Comparison of ENCODE assay signal across 14 cellular contexts in genomic region chr5:123810911-123811310, GRCh38.
DNase-seq lines count a peak whose midpoint lies in the region; ATAC-seq, FAIRE-seq and TF ChIP-seq lines count a peak whose summit lies in the region.
"Had no signal": no experiment of that assay in that cellular context is flagged by ENCODE, and none has a peak within 500 bp of the region (broad histone marks: within the 10 kb centered on the region; RNA-seq: fewer than 3 reads in every experiment).

No MANE protein-coding gene starts in this region.

- POLR2A ChIA-PET in H1 (lab: Charles Lee; ENCODE audit: partially characterized antibody), result interaction anchor here (0.7 kb wide), 2 partner anchors 8 to 1562 kb away, joined by 3 read pairs; no protein-coding TSS in a partner anchor

- H2BK15ac ChIP-seq in H1 (ENCODE audit: low read length), result no peak overlapping the region

- H4K20me1 ChIP-seq in BLaER1, result no peaks in the 10 kb centered on the region
- H4K20me1 ChIP-seq in Karpas-422 (ENCODE audit: insufficient read depth, low read depth, low read length), result no peaks in the 10 kb centered on the region
- no peaks in the 10 kb centered on the region for H4K20me1 ChIP-seq in H1 (replicated peaks in 1 of 2; ENCODE audit: control insufficient read depth in 1 of 2, insufficient read depth in 2 of 2, low read length in 2 of 2)
- no peaks in the 10 kb centered on the region for H4K20me1 ChIP-seq in neural progenitor cell (ENCODE audit: low read depth)

- 0 out of 2 replicates have a peak, but pooled peaks cover 2% of the 10 kb centered on the region for H3K23me2 ChIP-seq in H1 (ENCODE audit: low read depth, low read length)

- H3K9me3 Mint-ChIP-seq in neural progenitor cell, result no peaks in the 10 kb centered on the region

- peak overlapping the region; percentile 58 for H2AFZ ChIP-seq in Karpas-422 (ENCODE audit: low read length)
- peak overlapping the region; percentile 5; the same call in 1 of the 2 replicates for H2AFZ ChIP-seq in H1 (ENCODE audit: low read length)
- no peak overlapping the region for H2AFZ ChIP-seq in neural progenitor cell (replicated peaks)

- H4K91ac ChIP-seq in H1 (replicated peaks; ENCODE audit: insufficient read length, low read length), result no peak overlapping the region

- peak; percentile 36 for FAIRE-seq in H1 (lab: Jason Lieb, UNC)
- no peak for FAIRE-seq in D721Med (lab: Jason Lieb, UNC)

- peak overlapping the region; percentile 84 for H3K4me2 ChIP-seq in BLaER1
- H3K4me2 ChIP-seq in Karpas-422 (ENCODE audit: low read depth, low read length, poor library complexity, severe bottlenecking), result peak overlapping the region; percentile 61
- H3K4me2 ChIP-seq in H1 (ENCODE audit: insufficient read depth in 1 of 2, low read depth in 2 of 2, low read length in 2 of 2), result no peak overlapping the region
- H3K4me2 ChIP-seq in neural progenitor cell, result peak overlapping the region; percentile 40

- H3K79me1 ChIP-seq in H1 (ENCODE audit: low read depth, low read length), result no peaks in the 10 kb centered on the region

- WGBS in H1 (ENCODE audit: extremely low coverage in 1 of 2, insufficient coverage in 1 of 2, insufficient read length in 1 of 2, insufficient replicate concordance in 2 of 2, low coverage in 1 of 2, low lambda C conversion rate in 2 of 2, missing lambda C conversion rate in 1 of 2), 2 experiments, result 86% methylated on average over 4 of the region's 4 CpGs; no CpG with 5 or more reads in 1 of the 2 experiments

- TF ChIP-seq EP300 in H1 (IDR thresholded peaks at IDR 0.05; ENCODE audit: borderline replicate concordance in 1 of 2, low read depth in 2 of 2, low read length in 2 of 2), result no peak

- no peak overlapping the region for H3K56ac ChIP-seq in H1 (replicated peaks; ENCODE audit: insufficient read length, low read depth, low read length)

- ATAC-seq in GM21576 (IDR thresholded peaks at IDR 0.05; ENCODE audit: unreplicated experiment), result no peak
- ATAC-seq in GM21529 (IDR thresholded peaks at IDR 0.05; ENCODE audit: unreplicated experiment), result no peak
- ATAC-seq: HCT116 had no signal

- no peak overlapping the region for H3K4me3 Mint-ChIP-seq in neural progenitor cell
- H3K4me3 Mint-ChIP-seq: CD4-positive, alpha-beta memory T cell had no signal

- no peak overlapping the region for H2BK120ac ChIP-seq in H1 (replicated peaks; ENCODE audit: low read depth, low read length)

- H3K79me2 ChIP-seq in Karpas-422 (ENCODE audit: low read length), result no peaks in the 10 kb centered on the region
- no peaks in the 10 kb centered on the region for H3K79me2 ChIP-seq in H1 (ENCODE audit: control insufficient read depth in 1 of 2, insufficient read depth in 2 of 2, low read length in 2 of 2)
- no peaks in the 10 kb centered on the region for H3K79me2 ChIP-seq in neural progenitor cell (ENCODE audit: low read depth)

- no peak overlapping the region for H4K8ac ChIP-seq in H1 (ENCODE audit: extremely low read depth, insufficient read depth, low read length)

- TF ChIP-seq POLR2A in H1 (IDR thresholded peaks at IDR 0.05; ENCODE audit: control extremely low read depth in 1 of 2, low read depth in 2 of 2, low read length in 2 of 2), result no peak

- peaks cover 91% of the 10 kb centered on the region for H3K4me1 Mint-ChIP-seq in neural progenitor cell
- H3K4me1 Mint-ChIP-seq: CD4-positive, alpha-beta memory T cell had no signal

- H3K4ac ChIP-seq in H1 (replicated peaks; ENCODE audit: insufficient read length, low read depth, low read length), result no peak overlapping the region

- H3K36me3 Mint-ChIP-seq in neural progenitor cell, result no peaks in the 10 kb centered on the region
- H3K36me3 Mint-ChIP-seq: CD4-positive, alpha-beta memory T cell had no signal

- TF ChIP-seq CTCF in H1 (IDR thresholded peaks at IDR 0.05; ENCODE audit: control extremely low read depth in 1 of 3, insufficient read depth in 1 of 3, low read depth in 1 of 3, low read length in 3 of 3), result no peak
- TF ChIP-seq CTCF in neural progenitor cell (IDR thresholded peaks at IDR 0.05), result no peak
- no peak for TF ChIP-seq CTCF in D721Med (IDR thresholded peaks at IDR 0.05; ENCODE audit: insufficient read depth, missing control alignments)

- no peak overlapping the region for H3K23ac ChIP-seq in H1 (ENCODE audit: insufficient read length)

- H2BK5ac ChIP-seq in H1 (ENCODE audit: low read depth, low read length), result no peak overlapping the region

- H3K9ac ChIP-seq in BLaER1 (peak overlapping the region; percentile 62), Karpas-422 (ENCODE audit: low read length) (peak overlapping the region; percentile 46; the same call in 1 of the 2 replicates), H1 (replicated peaks in 1 of 4; ENCODE audit: extremely low read depth in 1 of 4, low read depth in 3 of 4, low read length in 3 of 4) (no peak overlapping the region), neural progenitor cell (no peak overlapping the region)

- CTCF ChIA-PET in H1 (lab: Charles Lee; ENCODE audit: partially characterized antibody), result no interaction called here

- no peaks in the 10 kb centered on the region for H3K27me3 ChIP-seq in BLaER1
- H3K27me3 ChIP-seq in Karpas-422 (ENCODE audit: low read length), result no peaks in the 10 kb centered on the region
- no peaks in the 10 kb centered on the region for H3K27me3 ChIP-seq in H1 (replicated peaks in 1 of 4; ENCODE audit: control insufficient read depth in 3 of 4, extremely low read depth in 1 of 4, insufficient read depth in 3 of 4, low read length in 3 of 4)
- H3K27me3 ChIP-seq in neural progenitor cell, result no peaks in the 10 kb centered on the region

- peak overlapping the region; percentile 97 for H3K27ac Mint-ChIP-seq in neural progenitor cell
- H3K27ac Mint-ChIP-seq: CD4-positive, alpha-beta memory T cell had no signal

- H4K5ac ChIP-seq in H1 (ENCODE audit: insufficient read length, low read depth, low read length), result no peak overlapping the region

- H3K27me3 Mint-ChIP-seq in neural progenitor cell (ENCODE audit: insufficient read depth, low read depth), result peaks cover 4% of the 10 kb centered on the region
- H3K27me3 Mint-ChIP-seq: CD4-positive, alpha-beta memory T cell had no signal

- H3K9me2 ChIP-seq in Karpas-422 (replicated peaks; ENCODE audit: insufficient read depth, low read length), result no peaks in the 10 kb centered on the region

- H2BK20ac ChIP-seq in H1 (ENCODE audit: low read length), result no peak overlapping the region; the same call in 1 of the 2 replicates

- peaks cover 7% of the 10 kb centered on the region for H3F3A ChIP-seq in neural progenitor cell (ENCODE audit: low read depth)

- DNase-seq in Karpas-422 (peak; percentile 83), H1 (ENCODE audit: low read depth in 1 of 2, low spot score in 2 of 2) (no peak), neural progenitor cell (ENCODE audit: low spot score) (peak; percentile 15), HuH-7.5 (ENCODE audit: low spot score) (no peak), D721Med (ENCODE audit: insufficient read length, low spot score) (no peak)
- DNase-seq: AML-193; CD4-positive, alpha-beta memory T cell; NCI-H1436 treated with DMSO at 0.1 percent for 48 hours; NCI-H2227 treated with DMSO at 0.1 percent for 48 hours; NCI-H524 treated with DMSO at 0.1 percent for 48 hours had no signal

- H3K36me3 ChIP-seq in BLaER1 (no peaks in the 10 kb centered on the region), Karpas-422 (ENCODE audit: insufficient read depth, low read length) (no peaks in the 10 kb centered on the region), H1 (ENCODE audit: control insufficient read depth in 2 of 4, insufficient read depth in 4 of 4, low read length in 3 of 4) (no peaks in the 10 kb centered on the region), neural progenitor cell (no peaks in the 10 kb centered on the region)

- no peak overlapping the region for H2BK12ac ChIP-seq in H1 (ENCODE audit: low read depth, low read length)

- no peak overlapping the region for H3K14ac ChIP-seq in H1 (ENCODE audit: insufficient read length)

- H3K18ac ChIP-seq in H1 (ENCODE audit: extremely low read depth, low read length), result no peak overlapping the region

- H3K9me3 ChIP-seq in BLaER1, result no peaks in the 10 kb centered on the region
- H3K9me3 ChIP-seq in Karpas-422 (ENCODE audit: low read length), result no peaks in the 10 kb centered on the region
- H3K9me3 ChIP-seq in H1 (ENCODE audit: insufficient read depth in 2 of 2, low read depth in 1 of 2, low read length in 1 of 2), result no peaks in the 10 kb centered on the region
- H3K9me3 ChIP-seq in neural progenitor cell (ENCODE audit: low read depth), result no peaks in the 10 kb centered on the region

- peaks cover 99% of the 10 kb centered on the region for H3K4me1 ChIP-seq in BLaER1
- H3K4me1 ChIP-seq in Karpas-422 (ENCODE audit: low read length), result peaks cover 93% of the 10 kb centered on the region
- H3K4me1 ChIP-seq in H1 (replicated peaks in 1 of 4; ENCODE audit: control insufficient read depth in 3 of 4, insufficient read depth in 4 of 4, low read length in 3 of 4), result peaks cover 3 to 28% (median 25%) of the 10 kb centered on the region in 4 experiments; a peak in 5 of 7 replicates
- peaks cover 72% of the 10 kb centered on the region for H3K4me1 ChIP-seq in neural progenitor cell

- no peak for TF ChIP-seq RAD21 in H1 (IDR thresholded peaks at IDR 0.05 in 1 of 2, conservative IDR thresholded peaks at IDR 0.05 in 1 of 2; ENCODE audit: low read depth in 2 of 2, low read length in 2 of 2)

- no peak overlapping the region for H2AK5ac ChIP-seq in H1 (ENCODE audit: low read depth, low read length)

- H3K27ac ChIP-seq in BLaER1 (peak overlapping the region; percentile 89), Karpas-422 (ENCODE audit: low read length) (peak overlapping the region; percentile 96), H1 (ENCODE audit: low read depth, low read length) (no peak overlapping the region), neural progenitor cell (no peak overlapping the region)

- H3K4me3 ChIP-seq in BLaER1 (peak overlapping the region; percentile 31; the same call in 1 of the 2 replicates), Karpas-422 (ENCODE audit: low read length) (0 out of 2 replicates have a peak overlapping the region, but pooled peaks have one; percentile 0), H1 (ENCODE audit: extremely low read depth in 1 of 4, insufficient read depth in 2 of 4, low read depth in 3 of 4, low read length in 4 of 4) (no peak overlapping the region), neural progenitor cell (no peak overlapping the region)

Comparison
In these comparisons a context has a peak if more than half of its experiments do, and no peak if none do; other contexts are left out.
1. H3K27ac ChIP-seq: peak in BLaER1 (single experiment) and Karpas-422 (single experiment); none in H1 (single experiment) and neural progenitor cell (single experiment).
2. H3K4me2 ChIP-seq: peak in BLaER1 (single experiment), Karpas-422 (single experiment) and neural progenitor cell (single experiment); none in H1 (0 of 2).
3. H3K4me3 ChIP-seq: peak in BLaER1 (single experiment) and Karpas-422 (single experiment); none in H1 (0 of 4) and neural progenitor cell (single experiment).
4. H3K9ac ChIP-seq: peak in BLaER1 (single experiment) and Karpas-422 (single experiment); none in H1 (0 of 4) and neural progenitor cell (single experiment).
5. DNase-seq: peak in Karpas-422 (single experiment) and neural progenitor cell (single experiment); none in H1 (0 of 2), HuH-7.5 (single experiment) and D721Med (single experiment).